Comparison of ENCODE assay signal across 8 cellular contexts in genomic region chr5:36152324-36153298, GRCh38. TPM values are rescaled to one million over a fixed set of nuclear protein-coding genes. Genes with fewer than 3 reads are reported as not detected.
DNase-seq lines count a peak whose midpoint lies in the region; ATAC-seq and TF ChIP-seq lines count a peak whose summit lies in the region.

No MANE protein-coding gene starts in this region.

- H3K4me2 ChIP-seq in neural cell (ENCODE audit: low read length) = peak overlapping the region; percentile 97

- H3K36me3 ChIP-seq in esophagus muscularis mucosa = peaks cover 0 to 43% (median 22%) of the 10 kb centered on the region in 4 donors
- no peaks in the 10 kb centered on the region for H3K36me3 ChIP-seq in neural cell (ENCODE audit: insufficient read depth, low read length)

- peaks cover 40 to 58% (median 43%) of the 10 kb centered on the region in 4 donors for H3K4me1 ChIP-seq in esophagus muscularis mucosa

- peak; percentile 1 for ATAC-seq in HG02870 (IDR thresholded peaks at IDR 0.05; ENCODE audit: unreplicated experiment)
- ATAC-seq in SK-N-SH treated with all-trans-retinoic acid at 6 μM for 48 hours = peak; percentile 7
- no peak for ATAC-seq in esophagus mucosa

- no peaks in the 10 kb centered on the region for H3F3A ChIP-seq in neural cell (ENCODE audit: insufficient read depth, low read length, poor library complexity, severe bottlenecking)

- H2AFZ ChIP-seq in neural cell (ENCODE audit: low read depth, low read length) = no peak overlapping the region

- H3K27ac ChIP-seq in esophagus muscularis mucosa (replicated peaks in 1 of 4) = peak overlapping the region; percentile 55 to 90 (median 82)
- H3K27ac ChIP-seq in neural cell (ENCODE audit: low read length) = peak overlapping the region; percentile 89

- H3K9ac ChIP-seq in neural cell (ENCODE audit: low read length) = peak overlapping the region; percentile 88

- H3K9me2 ChIP-seq in neural cell (ENCODE audit: insufficient read depth, low read length) = no peaks in the 10 kb centered on the region

- TF ChIP-seq POLR2A in esophagus muscularis mucosa (IDR thresholded peaks at IDR 0.05; ENCODE audit: low read depth) = no peak

- H3K27me3 ChIP-seq in esophagus muscularis mucosa (no peaks in the 10 kb centered on the region), neural cell (ENCODE audit: insufficient read depth, low read depth, low read length) (no peaks in the 10 kb centered on the region)

- no peaks in the 10 kb centered on the region for H4K20me1 ChIP-seq in neural cell (ENCODE audit: insufficient read depth)

- no peak for TF ChIP-seq RAD21 in neural cell (conservative IDR thresholded peaks at IDR 0.05)

- H3K9me3 ChIP-seq in esophagus muscularis mucosa (no peaks in the 10 kb centered on the region), neural cell (ENCODE audit: low read length) (no peaks in the 10 kb centered on the region)

- TF ChIP-seq CTCF in esophagus muscularis mucosa (IDR thresholded peaks at IDR 0.05) (no peak), neural cell (IDR thresholded peaks at IDR 0.05; ENCODE audit: poor library complexity, severe bottlenecking) (no peak)

- H3K4me3 ChIP-seq in esophagus muscularis mucosa = peak overlapping the region; percentile 78 to 95 (median 90)
- H3K4me3 ChIP-seq in neural cell (ENCODE audit: low read length) = peak overlapping the region; percentile 76

- DNase-seq in NCI-H524 (lab: John Stamatoyannopoulos, UW) (peak; percentile 27 to 46), NCI-H524 treated with DMSO at 0.1 percent for 48 hours (lab: John Stamatoyannopoulos, UW) (no peak), esophagus muscularis mucosa (ENCODE audit: extremely low spot score) (no peak), H4 (ENCODE audit: low spot score) (no peak)

- 4% methylated on average over 20 of the region's 24 CpGs for WGBS in esophagus muscularis mucosa

- H3K79me2 ChIP-seq in neural cell (replicated peaks; ENCODE audit: insufficient read depth, low read length) = peaks cover 40% of the 10 kb centered on the region

- TF ChIP-seq EP300 in esophagus muscularis mucosa (IDR thresholded peaks at IDR 0.05) (no peak), neural cell (conservative IDR thresholded peaks at IDR 0.05; ENCODE audit: poor library complexity, severe bottlenecking) (no peak)

- intact Hi-C loops in esophagus muscularis mucosa (cut with DNase I) = no loop called here

TF ChIP-seq in SK-N-SH treated with all-trans-retinoic acid at 6 μM for 48 hours, 23 proteins besides CTCF, POLR2A, EP300 and RAD21 (continues in another document):
- TF ChIP-seq ARNTL (CRISPR knock-in tag; IDR thresholded peaks at IDR 0.05; ENCODE audit: borderline replicate concordance, low read depth) (no peak), PPARA (CRISPR knock-in tag; IDR thresholded peaks at IDR 0.05; ENCODE audit: borderline replicate concordance) (no peak), CSDC2 (CRISPR knock-in tag; IDR thresholded peaks at IDR 0.05) (no peak), POU6F1 (CRISPR knock-in tag; IDR thresholded peaks at IDR 0.05; ENCODE audit: borderline replicate concordance, low read depth) (no peak), RARB (CRISPR knock-in tag; IDR thresholded peaks at IDR 0.05) (no peak), OSR1 (CRISPR knock-in tag; IDR thresholded peaks at IDR 0.05) (no peak), GLIS3 (CRISPR knock-in tag; IDR thresholded peaks at IDR 0.05) (no peak), TCF4 (CRISPR knock-in tag; IDR thresholded peaks at IDR 0.05; ENCODE audit: borderline replicate concordance) (no peak), ESRRG (CRISPR knock-in tag; IDR thresholded peaks at IDR 0.05) (no peak), ZFP3 (CRISPR knock-in tag; IDR thresholded peaks at IDR 0.05) (no peak), CREB5 (CRISPR knock-in tag; IDR thresholded peaks at IDR 0.05; ENCODE audit: low read depth) (no peak), ZFP30 (CRISPR knock-in tag; IDR thresholded peaks at IDR 0.05) (no peak), SNAI2 (CRISPR knock-in tag; IDR thresholded peaks at IDR 0.05) (no peak)

TF ChIP-seq in neural cell, 6 proteins besides CTCF, POLR2A, EP300 and RAD21:
- TF ChIP-seq POLR2AphosphoS5 (IDR thresholded peaks at IDR 0.05) (no peak), MXI1 (conservative IDR thresholded peaks at IDR 0.05; ENCODE audit: poor library complexity, severe bottlenecking) (peak; percentile 32)

RNA-seq across cellular contexts. Expression of gene SKP2, which starts 0.7 kb away (rescaled TPM):
- total RNA-seq in esophagus muscularis mucosa = 10 to 100 TPM in 1 of 4 donors, 1 to 10 TPM in 3; 5.6 to 12.1 (median 9.2) TPM
- polyA plus RNA-seq in neural cell = 26.0 and 26.7 TPM in 2 replicates
- polyA minus RNA-seq in neural cell = 27.3 and 34.0 TPM in 2 replicates
- 61.6 and 84.5 TPM in 2 replicates for total RNA-seq in H4 (2014; rRNA removed; shearing (Covaris generic))
- 27.4 TPM for total RNA-seq in esophagus mucosa

RNA-seq across cellular contexts. Expression of gene LMBRD2, which starts 0.9 kb away (rescaled TPM):
- total RNA-seq in esophagus muscularis mucosa (10 to 100 TPM; 10.4 to 12.5 (median 11.2) TPM), esophagus mucosa (5.8 TPM)
- polyA plus RNA-seq in neural cell = 22.7 and 25.7 TPM in 2 replicates
- polyA minus RNA-seq in neural cell = 60.9 and 64.2 TPM in 2 replicates
- 8.8 and 42.3 TPM in 2 replicates for total RNA-seq in H4 (2014; rRNA removed; shearing (Covaris generic))

Comparison
In these comparisons a context has a peak if more than half of its experiments do, and no peak if none do; other contexts are left out.
1. DNase-seq: peak in NCI-H524 (2 of 2); none in NCI-H524 treated with DMSO at 0.1 percent for 48 hours (single experiment), esophagus muscularis mucosa (single experiment) and H4 (single experiment).